ENCODE assay signal across 20 cellular contexts in the genomic region with DNA sequence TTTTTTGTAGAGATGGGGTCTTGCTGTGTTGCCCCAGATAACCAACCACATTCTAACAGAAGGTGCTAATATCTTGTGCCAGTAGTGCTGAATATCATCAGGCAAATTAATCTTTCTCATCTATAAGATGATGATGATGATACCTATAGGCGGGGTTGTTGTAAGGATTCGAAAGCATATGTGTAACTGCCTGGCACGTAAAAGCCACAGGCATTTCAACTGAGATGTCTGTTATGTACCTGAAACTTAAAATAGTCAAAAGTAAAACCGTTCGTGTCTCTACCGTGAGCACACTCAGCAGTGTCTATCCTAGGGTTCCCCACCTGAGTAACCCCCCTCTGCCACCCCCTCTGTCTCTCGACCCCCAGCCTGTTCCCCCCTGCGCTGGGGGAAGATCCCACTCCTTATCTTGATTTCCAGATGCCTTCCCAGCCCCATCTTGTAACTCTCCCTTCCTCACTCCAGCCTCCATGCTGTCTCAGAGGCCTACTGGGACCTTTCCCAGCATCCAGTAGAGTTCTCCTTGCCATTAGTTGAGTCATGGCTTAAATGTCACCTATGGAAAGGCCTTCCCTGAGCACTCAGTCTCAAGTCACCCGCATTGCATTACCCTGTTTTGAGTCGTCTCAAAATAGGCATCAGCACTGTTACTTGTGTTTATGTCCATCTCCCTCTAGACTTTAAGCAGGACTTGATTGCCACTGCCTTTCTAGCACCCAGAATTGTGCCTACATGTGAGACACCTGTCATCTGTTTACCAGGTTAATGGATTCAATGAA. TPM values are rescaled to one million over a fixed set of nuclear protein-coding genes. Genes with fewer than 3 reads are reported as not detected.
A peak's percentile ranks its signal among the peaks of the same experiment; 100 is the strongest.
DNase-seq lines count a peak whose midpoint lies in the region; ATAC-seq and TF ChIP-seq lines count a peak whose summit lies in the region.
"Had no signal": no experiment of that assay in that cellular context is flagged by ENCODE, and none has a peak within 500 bp of the region (broad histone marks: within the 10 kb centered on the region; RNA-seq: fewer than 3 reads in every experiment).

No MANE protein-coding gene starts in this region.

- peaks cover 41% of the 10 kb centered on the region for H3K36me3 Mint-ChIP-seq in activated naive CD4-positive, alpha-beta T cell treated with anti-CD3 and anti-CD28 coated beads, Interleukin-2, amount 10 ng/mL, durations not matched to agents 7 days and 5 days
- peaks cover 31% of the 10 kb centered on the region for H3K36me3 Mint-ChIP-seq in activated CD4-positive, alpha-beta memory T cell treated with anti-CD3 and anti-CD28 coated beads for 36 hours

- H3K27me3 ChIP-seq in effector memory CD4-positive, alpha-beta T cell (replicated peaks; ENCODE audit: control insufficient read depth, insufficient read depth, low read length, poor library complexity, severe bottlenecking) = no peaks in the 10 kb centered on the region
- H3K27me3 ChIP-seq in sigmoid colon = no peaks in the 10 kb centered on the region
- H3K27me3 ChIP-seq: transverse colon had no signal

- no peaks in the 10 kb centered on the region for H3K9me3 ChIP-seq in effector memory CD4-positive, alpha-beta T cell (ENCODE audit: control insufficient read depth, low read length)
- no peaks in the 10 kb centered on the region for H3K9me3 ChIP-seq in sigmoid colon
- H3K9me3 ChIP-seq: transverse colon had no signal

- intact Hi-C loops in activated CD4-positive, alpha-beta memory T cell treated with anti-CD3 and anti-CD28 coated beads for 36 hours (cut with micrococcal nuclease) = loop anchor here (2.0 to 10.0 kb wide), 5 partner anchors 65 to 605 kb away; partner anchors contain the start of gene COX10
- intact Hi-C loops in sigmoid colon (cut with DNase I) (no loop called here), Right ventricle myocardium inferior (cut with DNase I) (no loop called here)

- peak overlapping the region; percentile 76 for H3K27ac ChIP-seq in effector memory CD4-positive, alpha-beta T cell (ENCODE audit: insufficient read depth, low read length, poor library complexity, severe bottlenecking)
- H3K27ac ChIP-seq in sigmoid colon = no peak overlapping the region
- H3K27ac ChIP-seq: C4-2B, coronary artery had no signal

- H3K4me1 Mint-ChIP-seq in activated naive CD4-positive, alpha-beta T cell treated with anti-CD3 and anti-CD28 coated beads, Interleukin-2, amount 10 ng/mL, durations not matched to agents 7 days and 5 days = peaks cover 97% of the 10 kb centered on the region
- peaks cover 91% of the 10 kb centered on the region for H3K4me1 Mint-ChIP-seq in activated CD4-positive, alpha-beta memory T cell treated with anti-CD3 and anti-CD28 coated beads for 36 hours (ENCODE audit: low read depth)
- H3K4me1 Mint-ChIP-seq in stimulated activated naive CD8-positive, alpha-beta T cell treated with anti-CD3 and anti-CD28 coated beads, Interleukin-15, amount 100 ng/mL, for 72 hours = peaks cover 99% of the 10 kb centered on the region

- peak overlapping the region; percentile 100 for H3K27ac Mint-ChIP-seq in activated naive CD4-positive, alpha-beta T cell treated with anti-CD3 and anti-CD28 coated beads, Interleukin-2, amount 10 ng/mL, durations not matched to agents 7 days and 5 days
- H3K27ac Mint-ChIP-seq in activated CD4-positive, alpha-beta memory T cell treated with anti-CD3 and anti-CD28 coated beads for 36 hours = peak overlapping the region; percentile 91
- H3K27ac Mint-ChIP-seq in stimulated activated naive CD8-positive, alpha-beta T cell treated with anti-CD3 and anti-CD28 coated beads, Interleukin-15, amount 100 ng/mL, for 72 hours = peak overlapping the region; percentile 65 to 89

- H3K4me1 ChIP-seq in effector memory CD4-positive, alpha-beta T cell (ENCODE audit: control insufficient read depth, insufficient read depth, low read length, poor library complexity, severe bottlenecking) = peaks cover 87% of the 10 kb centered on the region
- H3K4me1 ChIP-seq in sigmoid colon = peaks cover 0 to 3% (median 0%) of the 10 kb centered on the region in 4 donors

- CTCF ChIA-PET in activated naive CD4-positive, alpha-beta T cell treated with anti-CD3 and anti-CD28 coated beads, Interleukin-2, amount 10 ng/mL, durations not matched to agents 7 days and 5 days (lab: Charles Lee) = interaction anchor here (0.9 to 1.3 kb wide), 8 partner anchors 9 to 160 kb away, joined by 3 to 5 read pairs (median 3); partner anchors contain the start of gene HS3ST3B1
- CTCF ChIA-PET in activated CD4-positive, alpha-beta memory T cell treated with anti-CD3 and anti-CD28 coated beads for 36 hours (lab: Charles Lee) = interaction anchor here (0.7 to 1.4 kb wide), 7 partner anchors 79 to 604 kb away, joined by 3 to 9 read pairs (median 6); partner anchors contain the start of gene HS3ST3B1

- no peaks in the 10 kb centered on the region for H3K27me3 Mint-ChIP-seq in activated naive CD4-positive, alpha-beta T cell treated with anti-CD3 and anti-CD28 coated beads, Interleukin-2, amount 10 ng/mL, durations not matched to agents 7 days and 5 days
- no peaks in the 10 kb centered on the region for H3K27me3 Mint-ChIP-seq in activated CD4-positive, alpha-beta memory T cell treated with anti-CD3 and anti-CD28 coated beads for 36 hours
- no peaks in the 10 kb centered on the region for H3K27me3 Mint-ChIP-seq in stimulated activated naive CD8-positive, alpha-beta T cell treated with anti-CD3 and anti-CD28 coated beads, Interleukin-15, amount 100 ng/mL, for 72 hours
- H3K27me3 Mint-ChIP-seq: brain had no signal

- WGBS in sigmoid colon, 2 donors = 88 to 96% methylated on average over 10 of the region's 10 CpGs

- H3K4me3 Mint-ChIP-seq in activated naive CD4-positive, alpha-beta T cell treated with anti-CD3 and anti-CD28 coated beads, Interleukin-2, amount 10 ng/mL, durations not matched to agents 7 days and 5 days = peak overlapping the region; percentile 34
- H3K4me3 Mint-ChIP-seq in activated CD4-positive, alpha-beta memory T cell treated with anti-CD3 and anti-CD28 coated beads for 36 hours = peak overlapping the region; percentile 57
- H3K4me3 Mint-ChIP-seq in stimulated activated naive CD8-positive, alpha-beta T cell treated with anti-CD3 and anti-CD28 coated beads, Interleukin-15, amount 100 ng/mL, for 72 hours = peak overlapping the region; percentile 59 to 78
- H3K4me3 Mint-ChIP-seq: brain, nephron progenitor cell had no signal

- no peaks in the 10 kb centered on the region for H3K9me3 Mint-ChIP-seq in activated naive CD4-positive, alpha-beta T cell treated with anti-CD3 and anti-CD28 coated beads, Interleukin-2, amount 10 ng/mL, durations not matched to agents 7 days and 5 days
- no peaks in the 10 kb centered on the region for H3K9me3 Mint-ChIP-seq in activated CD4-positive, alpha-beta memory T cell treated with anti-CD3 and anti-CD28 coated beads for 36 hours
- peaks cover 0 to 3% of the 10 kb centered on the region in 2 donors for H3K9me3 Mint-ChIP-seq in stimulated activated naive CD8-positive, alpha-beta T cell treated with anti-CD3 and anti-CD28 coated beads, Interleukin-15, amount 100 ng/mL, for 72 hours
- H3K9me3 Mint-ChIP-seq: brain, nephron progenitor cell had no signal

- H3K36me3 ChIP-seq in effector memory CD4-positive, alpha-beta T cell (ENCODE audit: control insufficient read depth, insufficient read depth, low read length) = no peaks in the 10 kb centered on the region
- peaks cover 0 to 18% (median 2%) of the 10 kb centered on the region in 4 donors for H3K36me3 ChIP-seq in sigmoid colon

- no peak for TF ChIP-seq EP300 in sigmoid colon (IDR thresholded peaks at IDR 0.05)

- TF ChIP-seq CTCF in sigmoid colon (IDR thresholded peaks at IDR 0.05) = no peak

- no peak for TF ChIP-seq POLR2A in sigmoid colon (IDR thresholded peaks at IDR 0.05)

- peak; percentile 16 for ATAC-seq in stimulated activated naive CD8-positive, alpha-beta T cell treated with anti-CD3 and anti-CD28 coated beads, Interleukin-15, amount 100 ng/mL, for 72 hours
- no peak for ATAC-seq in GM21447 (IDR thresholded peaks at IDR 0.05; ENCODE audit: unreplicated experiment)
- no peak for ATAC-seq in Right ventricle myocardium inferior
- ATAC-seq: GM12878 had no signal

- H3K4me3 ChIP-seq in effector memory CD4-positive, alpha-beta T cell (ENCODE audit: insufficient read depth, low read depth, low read length, poor library complexity, severe bottlenecking) = no peak overlapping the region
- H3K4me3 ChIP-seq in sigmoid colon = no peak overlapping the region
- H3K4me3 ChIP-seq: coronary artery, GM12878, transverse colon had no signal

- POLR2A ChIA-PET in activated CD4-positive, alpha-beta memory T cell treated with anti-CD3 and anti-CD28 coated beads for 36 hours (lab: Charles Lee) = interaction anchor here (1.4 kb wide), 1 partner anchor 98 kb away, joined by 10 read pairs; the partner anchor contains the start of gene HS3ST3B1

- no peak for DNase-seq in activated naive CD4-positive, alpha-beta T cell treated with anti-CD3 and anti-CD28 coated beads, Interleukin-2, amount 10 ng/mL, durations not matched to agents 7 days and 5 days
- no peak for DNase-seq in activated naive CD4-positive, alpha-beta T cell treated with anti-CD3 and anti-CD28 coated beads, Interleukin-2, amount 50 U/mL, for 16 hours
- peak; percentile 37 for DNase-seq in activated CD4-positive, alpha-beta memory T cell treated with anti-CD3 and anti-CD28 coated beads for 36 hours
- no peak for DNase-seq in effector memory CD4-positive, alpha-beta T cell
- no peak for DNase-seq in stimulated activated naive CD8-positive, alpha-beta T cell treated with anti-CD3 and anti-CD28 coated beads, Interleukin-15, amount 100 ng/mL, for 72 hours
- DNase-seq in sigmoid colon = no peak
- DNase-seq in Right ventricle myocardium inferior (ENCODE audit: missing footprints) = no peak
- DNase-seq: DMS53, KBM-7, NCI-H1930, nephron progenitor cell, SIG-M5 had no signal

RNA-seq across cellular contexts. Expression of gene CDRT15, which starts 34.1 kb away (rescaled TPM):
- total RNA-seq in activated CD4-positive, alpha-beta memory T cell treated with anti-CD3 and anti-CD28 coated beads for 36 hours = not detected
- total RNA-seq in sigmoid colon (not detected), Right ventricle myocardium inferior (not detected)
- not detected for polyA plus RNA-seq in sigmoid colon
- total RNA-seq: GM12878, H4, transverse colon had no signal
- polyA plus RNA-seq: AG04450 had no signal
